9 cellular contexts compared by ENCODE assay signal in the genomic region with DNA sequence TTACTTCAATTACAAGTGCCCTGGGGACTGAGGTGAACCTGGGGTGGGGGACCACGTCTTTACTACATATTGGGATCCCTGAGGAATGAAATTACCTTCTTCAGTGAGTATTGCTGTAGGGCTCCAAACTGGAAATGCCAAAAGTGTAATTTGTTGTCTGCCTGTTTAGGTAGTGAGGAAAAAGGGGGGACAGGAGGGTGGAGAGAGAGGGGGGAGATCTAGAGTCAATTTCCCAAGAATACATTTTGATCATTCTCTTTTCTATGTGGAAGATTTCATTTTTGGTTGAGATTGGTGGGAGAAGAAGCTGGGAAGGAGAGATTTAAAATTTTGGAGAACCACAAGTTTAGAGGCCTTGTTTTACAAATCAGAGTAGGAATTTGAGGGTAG.
A peak's percentile ranks its signal among the peaks of the same experiment; 100 is the strongest.
DNase-seq lines count a peak whose midpoint lies in the region; ATAC-seq and FAIRE-seq lines count a peak whose summit lies in the region.
"Had no signal": no experiment of that assay in that cellular context is flagged by ENCODE, and none has a peak within 500 bp of the region (broad histone marks: within the 10 kb centered on the region; RNA-seq: fewer than 3 reads in every experiment).

No MANE protein-coding gene starts in this region.

- peaks cover 50% of the 10 kb centered on the region for H3K79me2 ChIP-seq in ACC112 (ENCODE audit: control insufficient read depth, insufficient read depth, low read length, unreplicated experiment)

- no peaks in the 10 kb centered on the region for H3K27me3 Mint-ChIP-seq in naive B cell

- peak overlapping the region; percentile 69 to 96 (median 92) for H3K27ac Mint-ChIP-seq in naive B cell

- H3K36me3 ChIP-seq in ACC112 (ENCODE audit: insufficient read depth, low read length) = no peaks in the 10 kb centered on the region

- peaks cover 46 to 71% (median 60%) of the 10 kb centered on the region in 3 donors for H3K4me1 Mint-ChIP-seq in naive B cell

- H2AFZ ChIP-seq in ACC112 (ENCODE audit: low read length, unreplicated experiment) = no peak overlapping the region

- peak overlapping the region; percentile 89 to 99 (median 94) for H3K4me3 Mint-ChIP-seq in naive B cell

- no peaks in the 10 kb centered on the region for H3K9me3 Mint-ChIP-seq in naive B cell

- no peaks in the 10 kb centered on the region for H3K36me3 Mint-ChIP-seq in naive B cell

- FAIRE-seq in frontal cortex (lab: Jason Lieb, UNC) = no peak
- FAIRE-seq: G401.6 had no signal

- ATAC-seq in naive B cell (ENCODE audit: low read depth in 2 of 2) (no peak), HG03378 (IDR thresholded peaks at IDR 0.05; ENCODE audit: unreplicated experiment) (no peak)

- peaks cover 57% of the 10 kb centered on the region for H3K4me1 ChIP-seq in ACC112 (ENCODE audit: control insufficient read depth, insufficient read depth, low read length, unreplicated experiment)

- H3K4me3 ChIP-seq in ACC112 (ENCODE audit: low read depth, low read length) = peak overlapping the region; percentile 79
- H3K4me3 ChIP-seq in Jurkat, Clone E6-1 (ENCODE audit: low read length) = peak overlapping the region; percentile 62

- DNase-seq in Jurkat, Clone E6-1 (ENCODE audit: low read depth, low spot score) = no peak
- DNase-seq in naive B cell = no peak
- no peak for DNase-seq in frontal cortex (ENCODE audit: low spot score in 2 of 2)
- no peak for DNase-seq in stimulated activated CD4-positive, alpha-beta T cell treated with anti-CD3 and anti-CD28 coated beads, Interleukin-15, amount 100 ng/mL, for 24 hours
- no peak for DNase-seq in NCI-H774 (lab: John Stamatoyannopoulos, UW)

- no peaks in the 10 kb centered on the region for H3K27me3 ChIP-seq in ACC112 (ENCODE audit: insufficient read depth, low read length)

- H3K27ac ChIP-seq in ACC112 (ENCODE audit: low read depth, low read length) = peak overlapping the region; percentile 60
- peak overlapping the region; percentile 12 for H3K27ac ChIP-seq in cingulate gyrus (ENCODE audit: low read depth, low read length)
